Comparison of ENCODE assay signal across 12 cellular contexts in genomic region chr19:46181386-46181774, GRCh38. TPM values are rescaled to one million over a fixed set of nuclear protein-coding genes. Genes with fewer than 3 reads are reported as not detected.
DNase-seq lines count a peak whose midpoint lies in the region; ATAC-seq and TF ChIP-seq lines count a peak whose summit lies in the region.
"Had no signal": no experiment of that assay in that cellular context is flagged by ENCODE, and none has a peak within 500 bp of the region (broad histone marks: within the 10 kb centered on the region; RNA-seq: fewer than 3 reads in every experiment).

No MANE protein-coding gene starts in this region.

- H3K27ac Mint-ChIP-seq in stimulated activated effector memory CD8-positive, alpha-beta T cell treated with anti-CD3 and anti-CD28 coated beads, Interleukin-12 subunit alpha, Interleukin-12 subunit beta, amount 100 ng/mL, for 72 hours, result no peak overlapping the region

- H3K36me3 Mint-ChIP-seq in activated T-cell treated with anti-CD3 and anti-CD28 coated beads, Interleukin-2, amount 50 U/mL, for 4 hours (ENCODE audit: insufficient read depth), result no peaks in the 10 kb centered on the region
- no peaks in the 10 kb centered on the region for H3K36me3 Mint-ChIP-seq in stimulated activated effector memory CD8-positive, alpha-beta T cell treated with anti-CD3 and anti-CD28 coated beads, Interleukin-12 subunit alpha, Interleukin-12 subunit beta, amount 100 ng/mL, for 72 hours

- TF ChIP-seq CTCF in choroid plexus epithelial cell (conservative IDR thresholded peaks at IDR 0.05; ENCODE audit: low read depth, low read length), result no peak

- peaks cover 20% of the 10 kb centered on the region for H3K4me1 Mint-ChIP-seq in activated T-cell treated with anti-CD3 and anti-CD28 coated beads, Interleukin-2, amount 50 U/mL, for 4 hours (ENCODE audit: low read depth)
- H3K4me1 Mint-ChIP-seq in stimulated activated effector memory CD8-positive, alpha-beta T cell treated with anti-CD3 and anti-CD28 coated beads, Interleukin-12 subunit alpha, Interleukin-12 subunit beta, amount 100 ng/mL, for 72 hours, result peaks cover 9% of the 10 kb centered on the region

- no peak overlapping the region for H3K4me3 Mint-ChIP-seq in activated T-cell treated with anti-CD3 and anti-CD28 coated beads, Interleukin-2, amount 50 U/mL, for 4 hours
- no peak overlapping the region for H3K4me3 Mint-ChIP-seq in stimulated activated effector memory CD8-positive, alpha-beta T cell treated with anti-CD3 and anti-CD28 coated beads, Interleukin-12 subunit alpha, Interleukin-12 subunit beta, amount 100 ng/mL, for 72 hours

- peaks cover 39% of the 10 kb centered on the region for H3K27me3 Mint-ChIP-seq in activated T-cell treated with anti-CD3 and anti-CD28 coated beads, Interleukin-2, amount 50 U/mL, for 4 hours (ENCODE audit: low read depth)

- H3K4me3 ChIP-seq in choroid plexus epithelial cell (ENCODE audit: low read depth, low read length), result no peak overlapping the region
- H3K4me3 ChIP-seq: left ventricle myocardium inferior, pancreas had no signal

- H3K9me3 Mint-ChIP-seq in activated T-cell treated with anti-CD3 and anti-CD28 coated beads, Interleukin-2, amount 50 U/mL, for 4 hours, result no peaks in the 10 kb centered on the region
- no peaks in the 10 kb centered on the region for H3K9me3 Mint-ChIP-seq in stimulated activated effector memory CD8-positive, alpha-beta T cell treated with anti-CD3 and anti-CD28 coated beads, Interleukin-12 subunit alpha, Interleukin-12 subunit beta, amount 100 ng/mL, for 72 hours

- no peak for DNase-seq in activated T-cell treated with anti-CD3 and anti-CD28 coated beads, Interleukin-2, amount 50 U/mL, for 4 hours
- no peak for DNase-seq in activated T-cell treated with anti-CD3 and anti-CD28 coated beads, Interleukin-2, amount 50 U/mL, for 1 hour
- DNase-seq in NOMO-1 (lab: John Stamatoyannopoulos, UW; ENCODE audit: unreplicated experiment in 2 of 2) (peak; percentile 66 to 92), choroid plexus epithelial cell (ENCODE audit: low read depth) (peak; percentile 19), NCI-H1694 treated with DMSO at 0.1 percent for 48 hours (lab: John Stamatoyannopoulos, UW) (no peak), NCI-H82 treated with DMSO at 0.1 percent for 48 hours (lab: John Stamatoyannopoulos, UW; ENCODE audit: unreplicated experiment) (no peak)
- no peak for DNase-seq in stimulated activated effector memory CD8-positive, alpha-beta T cell treated with anti-CD3 and anti-CD28 coated beads, Interleukin-12 subunit alpha, Interleukin-12 subunit beta, amount 100 ng/mL, for 72 hours (ENCODE audit: low spot score in 2 of 2)
- DNase-seq: left ventricle myocardium inferior, NCI-H2107, pancreas, trophoblast cell had no signal

- ATAC-seq in activated T-cell treated with anti-CD3 and anti-CD28 coated beads, Interleukin-2, amount 50 U/mL, for 4 hours, result peak; percentile 43 to 82
- ATAC-seq in stimulated activated effector memory CD8-positive, alpha-beta T cell treated with anti-CD3 and anti-CD28 coated beads, Interleukin-12 subunit alpha, Interleukin-12 subunit beta, amount 100 ng/mL, for 72 hours, result peak; percentile 60
- ATAC-seq in HG03520 (IDR thresholded peaks at IDR 0.05; ENCODE audit: unreplicated experiment), result no peak
- ATAC-seq: pancreas had no signal

RNA-seq across cellular contexts. Expression of gene IGFL2, which starts 33.3 kb away (rescaled TPM):
- total RNA-seq in activated T-cell treated with anti-CD3 and anti-CD28 coated beads, Interleukin-2, amount 50 U/mL, for 4 hours, result not detected
- total RNA-seq: left ventricle myocardium inferior, pancreas had no signal

RNA-seq across cellular contexts. Expression of gene IGFL1, which starts 48.2 kb away (rescaled TPM):
- total RNA-seq in activated T-cell treated with anti-CD3 and anti-CD28 coated beads, Interleukin-2, amount 50 U/mL, for 4 hours, result not detected
- total RNA-seq: left ventricle myocardium inferior, pancreas had no signal

RNA-seq across cellular contexts. Expression of gene IGFL3, which starts 56.9 kb away (rescaled TPM):
- not detected for total RNA-seq in activated T-cell treated with anti-CD3 and anti-CD28 coated beads, Interleukin-2, amount 50 U/mL, for 4 hours
- total RNA-seq: left ventricle myocardium inferior, pancreas had no signal

Comparison
In these comparisons a context has a peak if more than half of its experiments do, and no peak if none do; other contexts are left out.
1. DNase-seq: peak in NOMO-1 (2 of 2) and choroid plexus epithelial cell (single experiment); none in activated T-cell treated with anti-CD3 and anti-CD28 coated beads, Interleukin-2, amount 50 U/mL, for 4 hours (single experiment), activated T-cell treated with anti-CD3 and anti-CD28 coated beads, Interleukin-2, amount 50 U/mL, for 1 hour (single experiment), stimulated activated effector memory CD8-positive, alpha-beta T cell treated with anti-CD3 and anti-CD28 coated beads, Interleukin-12 subunit alpha, Interleukin-12 subunit beta, amount 100 ng/mL, for 72 hours (0 of 2), NCI-H1694 treated with DMSO at 0.1 percent for 48 hours (single experiment) and NCI-H82 treated with DMSO at 0.1 percent for 48 hours (single experiment).